ENCODE assay signal across 29 cellular contexts in genomic region chr12:124485371-124485770, GRCh38.
DNase-seq lines count a peak whose midpoint lies in the region; ATAC-seq and TF ChIP-seq lines count a peak whose summit lies in the region.
"Had no signal": no experiment of that assay in that cellular context is flagged by ENCODE, and none has a peak within 500 bp of the region (broad histone marks: within the 10 kb centered on the region; RNA-seq: fewer than 3 reads in every experiment).

No MANE protein-coding gene starts in this region.

- 95 to 96% methylated on average over 17 to 18 of the region's 18 CpGs for WGBS in thyroid gland, 2 donors

- H3K27me3 ChIP-seq in cardiac muscle cell: no peaks in the 10 kb centered on the region
- no peaks in the 10 kb centered on the region for H3K27me3 ChIP-seq in neural progenitor cell
- H3K27me3 ChIP-seq in thyroid gland: no peaks in the 10 kb centered on the region
- H3K27me3 ChIP-seq: BLaER1 treated with 17β-estradiol and CSF1 and Interleukin-3, amounts not matched to agents 10 nM and 100 nM; MG63 had no signal

- H3K27ac ChIP-seq in cardiac muscle cell (peak overlapping the region; percentile 82), neural progenitor cell (no peak overlapping the region), thyroid gland (no peak overlapping the region)
- H3K27ac ChIP-seq: PC-9, SK-N-MC had no signal

- H3K36me3 Mint-ChIP-seq in T-helper 17 cell (ENCODE audit: low read depth) (peaks cover 8% of the 10 kb centered on the region), neural progenitor cell (peaks cover 10% of the 10 kb centered on the region)

- H3K4me2 ChIP-seq in neural progenitor cell: no peak overlapping the region
- H3K4me2 ChIP-seq: PC-9 had no signal

- H3K27ac Mint-ChIP-seq in T-helper 17 cell (peak overlapping the region; percentile 11), neural progenitor cell (peak overlapping the region; percentile 50)

- ATAC-seq in left ventricle myocardium superior: no peak
- ATAC-seq in T-helper 17 cell: no peak
- ATAC-seq: GM12878 had no signal

- no peak overlapping the region for H2AFZ ChIP-seq in neural progenitor cell (replicated peaks)
- H2AFZ ChIP-seq: PC-9 had no signal

- peaks cover 19% of the 10 kb centered on the region for H3K4me1 Mint-ChIP-seq in T-helper 17 cell
- peaks cover 13% of the 10 kb centered on the region for H3K4me1 Mint-ChIP-seq in neural progenitor cell

- intact Hi-C loops in left ventricle myocardium superior (cut with micrococcal nuclease): no loop called here
- intact Hi-C loops in thyroid gland (cut with DNase I): loop anchor here (10.0 kb wide), 1 partner anchor 279 kb away; no protein-coding TSS in a partner anchor

- DNase-seq in cardiac muscle cell (ENCODE audit: low read depth in 1 of 2, low spot score in 1 of 2) (no peak), left ventricle myocardium superior (no peak), T-helper 17 cell (no peak), neural progenitor cell (ENCODE audit: low spot score) (no peak), C1 segment of cervical spinal cord (lab: John Stamatoyannopoulos, UW) (no peak), thyroid gland (no peak), NCI-H446 (lab: John Stamatoyannopoulos, UW) (no peak)
- DNase-seq: Caco-2, DMS 273 treated with DMSO at 0.1 percent for 48 hours, DMS79, EL, GDM1, GOT3, IMR-90, KG1, MG63, NCI-H1105 treated with DMSO at 0.1 percent for 48 hours, NCI-H146, NCI-H1930, NCI-H2107, NCI-H524 treated with DMSO at 0.1 percent for 48 hours, NCI-H774, PC-9, SHP77 treated with DMSO at 0.1 percent for 48 hours had no signal

- H3K4me1 ChIP-seq in cardiac muscle cell (ENCODE audit: low read depth) (peaks cover 39% of the 10 kb centered on the region), neural progenitor cell (peaks cover 1% of the 10 kb centered on the region), thyroid gland (peaks cover 1 to 11% of the 10 kb centered on the region in 2 donors)
- H3K4me1 ChIP-seq: Caco-2, HAP-1 had no signal

- H4K20me1 ChIP-seq in neural progenitor cell (ENCODE audit: low read depth): peaks cover 62% of the 10 kb centered on the region

- H3F3A ChIP-seq in neural progenitor cell (ENCODE audit: low read depth): peaks cover 1% of the 10 kb centered on the region

- no peaks in the 10 kb centered on the region for H3K27me3 Mint-ChIP-seq in T-helper 17 cell
- H3K27me3 Mint-ChIP-seq in neural progenitor cell (ENCODE audit: insufficient read depth, low read depth): peaks cover 6% of the 10 kb centered on the region
- H3K27me3 Mint-ChIP-seq: CD4-positive, alpha-beta memory T cell had no signal

- no peaks in the 10 kb centered on the region for H3K36me3 ChIP-seq in cardiac muscle cell
- H3K36me3 ChIP-seq in neural progenitor cell: no peaks in the 10 kb centered on the region
- peaks cover 3 to 28% of the 10 kb centered on the region in 2 donors for H3K36me3 ChIP-seq in thyroid gland

- no peak overlapping the region for H3K4me3 Mint-ChIP-seq in T-helper 17 cell
- H3K4me3 Mint-ChIP-seq in neural progenitor cell: no peak overlapping the region
- H3K4me3 Mint-ChIP-seq: CD4-positive, alpha-beta memory T cell had no signal

- no peak overlapping the region for H3K4me3 ChIP-seq in cardiac muscle cell
- H3K4me3 ChIP-seq in neural progenitor cell: no peak overlapping the region
- no peak overlapping the region for H3K4me3 ChIP-seq in thyroid gland (replicated peaks in 1 of 3)
- H3K4me3 ChIP-seq: BLaER1 treated with 17β-estradiol and CSF1 and Interleukin-3, amounts not matched to agents 10 nM and 100 nM; GM12878; HAP-1; MG63; PC-9; SK-N-MC had no signal

- H3K9me3 ChIP-seq in cardiac muscle cell (ENCODE audit: low read depth) (no peaks in the 10 kb centered on the region), T-helper 17 cell (ENCODE audit: control insufficient read depth, low read length, poor library complexity, severe bottlenecking) (no peaks in the 10 kb centered on the region), neural progenitor cell (ENCODE audit: low read depth) (no peaks in the 10 kb centered on the region), thyroid gland (no peaks in the 10 kb centered on the region)
- H3K9me3 ChIP-seq: BLaER1 treated with 17β-estradiol and CSF1 and Interleukin-3, amounts not matched to agents 10 nM and 100 nM; Caco-2; HAP-1; MG63 had no signal

- no peak overlapping the region for H3K9ac ChIP-seq in neural progenitor cell
- H3K9ac ChIP-seq: BLaER1 treated with 17β-estradiol and CSF1 and Interleukin-3, amounts not matched to agents 10 nM and 100 nM had no signal

- no peak for TF ChIP-seq POLR2A in thyroid gland (IDR thresholded peaks at IDR 0.05)

- peaks cover 37% of the 10 kb centered on the region for H3K79me2 ChIP-seq in neural progenitor cell (ENCODE audit: low read depth)

- H3K9me3 Mint-ChIP-seq in neural progenitor cell: no peaks in the 10 kb centered on the region
- H3K9me3 Mint-ChIP-seq: CD4-positive, alpha-beta memory T cell had no signal

- TF ChIP-seq CTCF in cardiac muscle cell (IDR thresholded peaks at IDR 0.05; ENCODE audit: low read depth, low read length) (no peak), neural progenitor cell (IDR thresholded peaks at IDR 0.05) (no peak), thyroid gland (IDR thresholded peaks at IDR 0.05) (no peak)
